ENCODE assay signal across 7 cellular contexts in genomic region chr7:2248984-2249694, GRCh38. TPM values are rescaled to one million over a fixed set of nuclear protein-coding genes. Genes with fewer than 3 reads are reported as not detected.
DNase-seq lines count a peak whose midpoint lies in the region; ATAC-seq lines count a peak whose summit lies in the region.

No MANE protein-coding gene starts in this region.

- no peaks in the 10 kb centered on the region for H3K9me3 ChIP-seq in HUES6 (ENCODE audit: control insufficient read depth, insufficient read depth, low read depth, low read length)

- ATAC-seq in GM18909 (IDR thresholded peaks at IDR 0.05; ENCODE audit: poor library complexity, unreplicated experiment) (peak; percentile 49), left ventricle myocardium superior (peak; percentile 83), GM18868 (IDR thresholded peaks at IDR 0.05; ENCODE audit: unreplicated experiment) (no peak)
- peak; percentile 58 for ATAC-seq in stimulated activated effector memory CD8-positive, alpha-beta T cell treated with anti-CD3 and anti-CD28 coated beads, Interleukin-12 subunit alpha, Interleukin-12 subunit beta, amount 100 ng/mL, for 72 hours

- no peaks in the 10 kb centered on the region for H3K27me3 ChIP-seq in HUES6 (ENCODE audit: control insufficient read depth, insufficient read depth, low read length)

- no peaks in the 10 kb centered on the region for H3K27me3 Mint-ChIP-seq in activated T-helper 1 cell treated with anti-CD3 and anti-CD28 coated beads, Interleukin-12 subunit alpha, Interleukin-12 subunit beta, Interleukin-2, Interleukin-4 antibody, amounts not matched to agents 30 ng/mL and 10 ng/mL and 1 ng/mL, durations not matched to agents 14 hours and 24 hours and 36 hours (ENCODE audit: insufficient read depth)

- H3K9ac ChIP-seq in HUES6 (ENCODE audit: low read length) = peak overlapping the region; percentile 29

- peaks cover 10% of the 10 kb centered on the region for H3K36me3 Mint-ChIP-seq in activated T-helper 1 cell treated with anti-CD3 and anti-CD28 coated beads, Interleukin-12 subunit alpha, Interleukin-12 subunit beta, Interleukin-2, Interleukin-4 antibody, amounts not matched to agents 30 ng/mL and 10 ng/mL and 1 ng/mL, durations not matched to agents 14 hours and 24 hours and 36 hours (ENCODE audit: low read depth)
- peaks cover 39% of the 10 kb centered on the region for H3K36me3 Mint-ChIP-seq in stimulated activated effector memory CD8-positive, alpha-beta T cell treated with anti-CD3 and anti-CD28 coated beads, Interleukin-12 subunit alpha, Interleukin-12 subunit beta, amount 100 ng/mL, for 72 hours

- H3K9me3 Mint-ChIP-seq in activated T-helper 1 cell treated with anti-CD3 and anti-CD28 coated beads, Interleukin-12 subunit alpha, Interleukin-12 subunit beta, Interleukin-2, Interleukin-4 antibody, amounts not matched to agents 30 ng/mL and 10 ng/mL and 1 ng/mL, durations not matched to agents 14 hours and 24 hours and 36 hours = no peaks in the 10 kb centered on the region
- no peaks in the 10 kb centered on the region for H3K9me3 Mint-ChIP-seq in stimulated activated effector memory CD8-positive, alpha-beta T cell treated with anti-CD3 and anti-CD28 coated beads, Interleukin-12 subunit alpha, Interleukin-12 subunit beta, amount 100 ng/mL, for 72 hours

- peaks cover 13% of the 10 kb centered on the region for H3K4me1 ChIP-seq in HUES6 (ENCODE audit: control insufficient read depth, insufficient read depth, low read length)

- no peak overlapping the region for H3K4me3 ChIP-seq in HUES6 (ENCODE audit: low read depth, low read length)

- peaks cover 24% of the 10 kb centered on the region for H3K4me1 Mint-ChIP-seq in activated T-helper 1 cell treated with anti-CD3 and anti-CD28 coated beads, Interleukin-12 subunit alpha, Interleukin-12 subunit beta, Interleukin-2, Interleukin-4 antibody, amounts not matched to agents 30 ng/mL and 10 ng/mL and 1 ng/mL, durations not matched to agents 14 hours and 24 hours and 36 hours (ENCODE audit: low read depth)
- H3K4me1 Mint-ChIP-seq in stimulated activated effector memory CD8-positive, alpha-beta T cell treated with anti-CD3 and anti-CD28 coated beads, Interleukin-12 subunit alpha, Interleukin-12 subunit beta, amount 100 ng/mL, for 72 hours = peaks cover 37% of the 10 kb centered on the region

- H3K36me3 ChIP-seq in HUES6 (ENCODE audit: control insufficient read depth, insufficient read depth, low read length) = peaks cover 56% of the 10 kb centered on the region

- peak overlapping the region; percentile 74 for H3K27ac Mint-ChIP-seq in activated T-helper 1 cell treated with anti-CD3 and anti-CD28 coated beads, Interleukin-12 subunit alpha, Interleukin-12 subunit beta, Interleukin-2, Interleukin-4 antibody, amounts not matched to agents 30 ng/mL and 10 ng/mL and 1 ng/mL, durations not matched to agents 14 hours and 24 hours and 36 hours
- peak overlapping the region; percentile 70 for H3K27ac Mint-ChIP-seq in stimulated activated effector memory CD8-positive, alpha-beta T cell treated with anti-CD3 and anti-CD28 coated beads, Interleukin-12 subunit alpha, Interleukin-12 subunit beta, amount 100 ng/mL, for 72 hours

- peak overlapping the region; percentile 76 for H3K4me3 Mint-ChIP-seq in activated T-helper 1 cell treated with anti-CD3 and anti-CD28 coated beads, Interleukin-12 subunit alpha, Interleukin-12 subunit beta, Interleukin-2, Interleukin-4 antibody, amounts not matched to agents 30 ng/mL and 10 ng/mL and 1 ng/mL, durations not matched to agents 14 hours and 24 hours and 36 hours
- H3K4me3 Mint-ChIP-seq in stimulated activated effector memory CD8-positive, alpha-beta T cell treated with anti-CD3 and anti-CD28 coated beads, Interleukin-12 subunit alpha, Interleukin-12 subunit beta, amount 100 ng/mL, for 72 hours = peak overlapping the region; percentile 53

- peak; percentile 44 for DNase-seq in activated T-helper 1 cell treated with anti-CD3 and anti-CD28 coated beads, Interleukin-12 subunit alpha, Interleukin-12 subunit beta, Interleukin-2, Interleukin-4 antibody, amounts not matched to agents 30 ng/mL and 10 ng/mL and 1 ng/mL, durations not matched to agents 14 hours and 24 hours and 36 hours (ENCODE audit: low spot score)
- peak; percentile 75 for DNase-seq in left ventricle myocardium superior
- peak in 1 of 2 donors; percentile 51 for DNase-seq in stimulated activated effector memory CD8-positive, alpha-beta T cell treated with anti-CD3 and anti-CD28 coated beads, Interleukin-12 subunit alpha, Interleukin-12 subunit beta, amount 100 ng/mL, for 72 hours (ENCODE audit: low spot score in 2 of 2)
- no peak for DNase-seq in NCI-H446 treated with DMSO at 0.1 percent for 48 hours (lab: John Stamatoyannopoulos, UW)

- no peak overlapping the region for H3K27ac ChIP-seq in HUES6 (ENCODE audit: low read depth, low read length)

- intact Hi-C loops in activated T-helper 1 cell treated with anti-CD3 and anti-CD28 coated beads, Interleukin-12 subunit alpha, Interleukin-12 subunit beta, Interleukin-2, Interleukin-4 antibody, amounts not matched to agents 30 ng/mL and 10 ng/mL and 1 ng/mL, durations not matched to agents 14 hours and 24 hours and 36 hours (cut with micrococcal nuclease) = no loop called here
- intact Hi-C loops in left ventricle myocardium superior (cut with micrococcal nuclease) = no loop called here

RNA-seq across cellular contexts. Expression of gene NUDT1, which starts 7.1 kb away (rescaled TPM):
- total RNA-seq in activated T-helper 1 cell treated with anti-CD3 and anti-CD28 coated beads, Interleukin-12 subunit alpha, Interleukin-12 subunit beta, Interleukin-2, Interleukin-4 antibody, amounts not matched to agents 30 ng/mL and 10 ng/mL and 1 ng/mL, durations not matched to agents 14 hours and 24 hours and 36 hours = 74.9 TPM in 2 replicates
- 13.2 TPM for total RNA-seq in left ventricle myocardium superior

RNA-seq across cellular contexts. Expression of gene MRM2, which starts 7.1 kb away (rescaled TPM):
- 47.8 and 48.6 TPM in 2 replicates for total RNA-seq in activated T-helper 1 cell treated with anti-CD3 and anti-CD28 coated beads, Interleukin-12 subunit alpha, Interleukin-12 subunit beta, Interleukin-2, Interleukin-4 antibody, amounts not matched to agents 30 ng/mL and 10 ng/mL and 1 ng/mL, durations not matched to agents 14 hours and 24 hours and 36 hours
- total RNA-seq in left ventricle myocardium superior = 23.5 TPM

RNA-seq across cellular contexts. Expression of gene MAD1L1, which starts 16.4 kb away (rescaled TPM):
- total RNA-seq in activated T-helper 1 cell treated with anti-CD3 and anti-CD28 coated beads, Interleukin-12 subunit alpha, Interleukin-12 subunit beta, Interleukin-2, Interleukin-4 antibody, amounts not matched to agents 30 ng/mL and 10 ng/mL and 1 ng/mL, durations not matched to agents 14 hours and 24 hours and 36 hours = 56.2 and 56.4 TPM in 2 replicates
- 19.1 TPM for total RNA-seq in left ventricle myocardium superior
